ENCODE assay signal across 18 cellular contexts in genomic region chr9:79387091-79387490, GRCh38.
"Had no signal": no experiment of that assay in that cellular context is flagged by ENCODE, and none has a peak within 500 bp of the region (broad histone marks: within the 10 kb centered on the region; RNA-seq: fewer than 3 reads in every experiment).

No MANE protein-coding gene starts in this region.

- H3K36me3 ChIP-seq: cardiac muscle cell, colonic mucosa, thoracic aorta had no signal

- ATAC-seq: activated CD4-positive, alpha-beta T cell treated with anti-CD3 and anti-CD28 coated beads for 36 hours; activated CD8-positive, alpha-beta T cell treated with anti-CD3 and anti-CD28 coated beads for 36 hours; activated T-cell treated with anti-CD3 and anti-CD28 coated beads, Interleukin-2, amount 50 U/mL, for 72 hours; foreskin keratinocyte; left ventricle myocardium superior; stimulated activated naive CD8-positive, alpha-beta T cell treated with anti-CD3 and anti-CD28 coated beads, Interleukin-15, amount 100 ng/mL, for 72 hours had no signal

- H3K27me3 ChIP-seq: cardiac muscle cell, colonic mucosa, foreskin keratinocyte had no signal

- H3K9me3 ChIP-seq: colonic mucosa, thoracic aorta had no signal

- H3K4me1 ChIP-seq: colonic mucosa had no signal

- H3K4me3 ChIP-seq: cardiac muscle cell, colonic mucosa, thoracic aorta had no signal

- DNase-seq: activated CD4-positive, alpha-beta T cell treated with anti-CD3 and anti-CD28 coated beads for 36 hours; activated CD8-positive, alpha-beta memory T cell treated with anti-CD3 and anti-CD28 coated beads, Interleukin-2, amount 50 U/mL, for 4 hours; activated CD8-positive, alpha-beta T cell treated with anti-CD3 and anti-CD28 coated beads for 36 hours; activated gamma-delta T cell treated with Interleukin-2 at 50 U/mL for 16 hours; activated naive CD8-positive, alpha-beta T cell treated with anti-CD3 and anti-CD28 coated beads, Interleukin-2, amount 10 ng/mL, durations not matched to agents 7 days and 5 days; activated T-cell treated with anti-CD3 and anti-CD28 coated beads, Interleukin-2, amount 50 U/mL, for 72 hours; aorta; colonic mucosa; head of caudate nucleus; islet precursor cell; left ventricle myocardium superior; mesendoderm; stimulated activated CD4-positive, alpha-beta T cell treated with anti-CD3 and anti-CD28 coated beads, Interleukin-4, amount 100 ng/mL, for 4 hours; stimulated activated naive CD8-positive, alpha-beta T cell treated with anti-CD3 and anti-CD28 coated beads, Interleukin-15, amount 100 ng/mL, for 72 hours; T1000 had no signal
